Comparison of ENCODE assay signal across 7 cellular contexts in the genomic region with DNA sequence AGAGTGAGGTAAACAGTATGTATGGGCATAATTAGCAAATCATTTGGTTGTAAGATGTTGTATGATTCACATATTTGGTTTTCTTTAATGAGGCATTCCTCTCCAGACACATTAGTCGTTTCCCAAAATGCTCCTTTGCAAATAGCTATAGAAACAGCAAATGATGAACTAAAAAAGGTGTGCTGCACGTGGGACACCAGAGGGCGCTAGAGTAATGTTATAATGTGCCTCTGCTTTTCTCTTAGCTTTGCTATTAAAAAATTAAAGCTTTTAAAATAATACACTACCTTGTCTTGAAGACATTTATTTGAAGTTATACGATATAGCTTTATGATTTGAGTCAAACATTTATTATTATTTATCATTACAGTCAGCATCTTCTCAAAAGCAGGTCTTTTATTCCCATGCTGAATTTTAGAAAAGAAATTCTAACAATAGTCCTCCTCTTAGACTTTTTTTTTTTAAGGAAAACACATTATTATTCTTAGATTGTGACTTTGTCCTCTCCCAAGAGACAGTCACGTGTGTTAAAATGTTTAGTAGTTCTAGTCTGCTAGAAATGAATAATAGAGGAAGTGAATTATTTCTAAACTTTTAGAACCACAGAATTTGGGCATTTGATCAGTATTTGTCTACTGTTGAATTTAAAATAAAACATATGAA.
DNase-seq lines count a peak whose midpoint lies in the region; ATAC-seq and TF ChIP-seq lines count a peak whose summit lies in the region.

No MANE protein-coding gene starts in this region.

- CTCF ChIA-PET in RWPE1 (lab: Yijun Ruan, JAX): interaction anchor here (0.6 to 1.6 kb wide), 38 partner anchors 9 to 827 kb away, joined by 3 to 10 read pairs (median 3); a partner anchor contains a TSS

- H3K9me3 ChIP-seq in right atrium auricular region (no peaks in the 10 kb centered on the region), smooth muscle cell (replicated peaks; ENCODE audit: low read depth) (no peaks in the 10 kb centered on the region)

- no peak for ATAC-seq in GM21825 (IDR thresholded peaks at IDR 0.05; ENCODE audit: unreplicated experiment)

- no peak overlapping the region for H2AFZ ChIP-seq in smooth muscle cell (ENCODE audit: low read depth)

- H3F3A ChIP-seq in smooth muscle cell (ENCODE audit: low read depth): no peaks in the 10 kb centered on the region

- POLR2A ChIA-PET in RWPE1 (lab: Yijun Ruan, JAX; ENCODE audit: low non-redundant PET): no interaction called here

- H3K4me1 ChIP-seq in right atrium auricular region (peaks cover 0 to 23% of the 10 kb centered on the region in 2 donors), smooth muscle cell (ENCODE audit: low read depth) (peaks cover 2% of the 10 kb centered on the region)

- no peak overlapping the region for H3K9ac ChIP-seq in smooth muscle cell (ENCODE audit: low read depth)

- 4% methylated on average over 5 of the region's 5 CpGs for WGBS in smooth muscle cell (ENCODE audit: low lambda C conversion rate)

- DNase-seq in GM12864 (ENCODE audit: low read depth) (peak; percentile 26), Kasumi-1 (lab: John Stamatoyannopoulos, UW) (peak; percentile 23 to 53), RWPE1 (ENCODE audit: low spot score) (peak; percentile 13), amniotic epithelial cell (ENCODE audit: low read depth) (peak; percentile 54), right atrium auricular region (ENCODE audit: low spot score) (no peak), smooth muscle cell (lab: John Stamatoyannopoulos, UW; ENCODE audit: unreplicated experiment) (peak; percentile 2)

- H3K36me3 ChIP-seq in right atrium auricular region (no peaks in the 10 kb centered on the region), smooth muscle cell (ENCODE audit: low read depth) (no peaks in the 10 kb centered on the region)

- H3K27me3 ChIP-seq in right atrium auricular region: no peaks in the 10 kb centered on the region
- H3K27me3 ChIP-seq in smooth muscle cell (ENCODE audit: low read depth): peaks cover 9% of the 10 kb centered on the region

- TF ChIP-seq CTCF in GM12864 (IDR thresholded peaks at IDR 0.05; ENCODE audit: low read depth, low read length, missing control alignments) (peak; percentile 72), RWPE1 (conservative IDR thresholded peaks at IDR 0.05; ENCODE audit: low read depth) (peak; percentile 89), right atrium auricular region (IDR thresholded peaks at IDR 0.05) (peak; percentile 63 to 91), smooth muscle cell (IDR thresholded peaks at IDR 0.05; ENCODE audit: borderline replicate concordance, insufficient read depth, poor library complexity, severe bottlenecking) (peak; percentile 95)

- H3K79me2 ChIP-seq in smooth muscle cell (ENCODE audit: low read depth): no peaks in the 10 kb centered on the region

- H3K4me3 ChIP-seq in GM12864 (ENCODE audit: low read depth, low read length): no peak overlapping the region
- H3K4me3 ChIP-seq in right atrium auricular region: no peak overlapping the region
- H3K4me3 ChIP-seq in smooth muscle cell: no peak overlapping the region

- no peak overlapping the region for H3K4me2 ChIP-seq in smooth muscle cell

- no peak overlapping the region for H3K27ac ChIP-seq in RWPE1
- H3K27ac ChIP-seq in right atrium auricular region: no peak overlapping the region
- H3K27ac ChIP-seq in smooth muscle cell (ENCODE audit: low read depth): no peak overlapping the region

- no peaks in the 10 kb centered on the region for H4K20me1 ChIP-seq in smooth muscle cell (ENCODE audit: low read depth)
